17 cellular contexts compared by ENCODE assay signal in the genomic region with DNA sequence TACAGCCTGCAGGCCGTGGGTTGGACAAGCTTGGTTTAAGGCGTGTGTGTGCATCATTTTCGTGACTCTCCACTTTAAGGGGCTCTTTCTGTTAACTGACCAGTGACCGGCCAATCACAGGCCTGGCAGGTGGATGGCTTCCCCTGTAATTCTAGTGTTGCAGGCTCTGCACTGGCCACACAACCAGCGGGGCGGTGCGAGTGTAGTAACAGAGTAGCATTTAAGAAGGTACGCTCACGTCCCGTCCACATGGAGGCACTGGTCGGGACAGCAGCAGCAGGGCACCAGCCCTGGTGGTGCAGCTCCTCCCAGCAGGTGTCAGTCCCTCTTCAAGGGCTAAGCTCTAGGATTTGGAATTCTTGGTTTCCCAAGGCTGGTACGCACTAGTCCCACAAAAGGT. TPM values are rescaled to one million over a fixed set of nuclear protein-coding genes. Genes with fewer than 3 reads are reported as not detected.
DNase-seq lines count a peak whose midpoint lies in the region; ATAC-seq, FAIRE-seq and TF ChIP-seq lines count a peak whose summit lies in the region.
"Had no signal": no experiment of that assay in that cellular context is flagged by ENCODE, and none has a peak within 500 bp of the region (broad histone marks: within the 10 kb centered on the region; RNA-seq: fewer than 3 reads in every experiment).

No MANE protein-coding gene starts in this region.

- no peak for FAIRE-seq in GM12891 (lab: Jason Lieb, UNC)

- H3K36me3 ChIP-seq in WERI-Rb-1 (peaks cover 18% of the 10 kb centered on the region), vagina (peaks cover 0 to 28% of the 10 kb centered on the region in 2 donors)

- H3K4me3 ChIP-seq in WERI-Rb-1 (ENCODE audit: low read depth, low read length) (no peak overlapping the region), vagina (no peak overlapping the region)
- H3K4me3 ChIP-seq: HAP-1, SJSA1 had no signal

- H3K27ac ChIP-seq in WERI-Rb-1 (no peak overlapping the region), vagina (no peak overlapping the region)
- H3K27ac ChIP-seq: SJSA1 had no signal

- TF ChIP-seq POLR2A in vagina (IDR thresholded peaks at IDR 0.05), result no peak
- no peak for TF ChIP-seq POLR2A in GM12891 (IDR thresholded peaks at IDR 0.05; ENCODE audit: low read depth, low read length)

- DNase-seq in ELF-1 (ENCODE audit: low read depth, low spot score), result peak; percentile 83
- no peak for DNase-seq in WERI-Rb-1
- peak; percentile 78 for DNase-seq in ecto neural progenitor cell (ENCODE audit: low spot score)
- peak; percentile 82 for DNase-seq in islet precursor cell
- no peak for DNase-seq in hippocampal formation (lab: John Stamatoyannopoulos, UW)
- no peak for DNase-seq in vagina (ENCODE audit: extremely low spot score in 2 of 2)
- no peak for DNase-seq in GM12891 (ENCODE audit: insufficient read length, low spot score)
- DNase-seq: DMS 273 treated with DMSO at 0.1 percent for 48 hours, MV-4-11, NCI-H1417, NCI-H187 treated with DMSO at 0.1 percent for 48 hours, NCI-H446, NCI-H69 had no signal

- peak; percentile 31; the same call in 1 of the 2 replicates for TF ChIP-seq CTCF in WERI-Rb-1 (IDR thresholded peaks at IDR 0.05; ENCODE audit: low read depth, low read length)
- TF ChIP-seq CTCF in vagina (IDR thresholded peaks at IDR 0.05), result no peak

- intact Hi-C loops in vagina (cut with DNase I), result no loop called here

- H3K4me1 ChIP-seq in vagina, result no peaks in the 10 kb centered on the region
- H3K4me1 ChIP-seq: HAP-1, SJSA1 had no signal

- no peaks in the 10 kb centered on the region for H3K27me3 ChIP-seq in WERI-Rb-1 (ENCODE audit: insufficient read depth, low read depth, severe bottlenecking)
- no peaks in the 10 kb centered on the region for H3K27me3 ChIP-seq in vagina
- H3K27me3 ChIP-seq: SJSA1 had no signal

- H3K9me3 ChIP-seq in WERI-Rb-1 (ENCODE audit: severe bottlenecking), result no peaks in the 10 kb centered on the region
- no peaks in the 10 kb centered on the region for H3K9me3 ChIP-seq in vagina
- H3K9me3 ChIP-seq: HAP-1, SJSA1 had no signal

- ATAC-seq in GM21381 (IDR thresholded peaks at IDR 0.05; ENCODE audit: unreplicated experiment), result no peak

TF ChIP-seq in GM12891, 5 proteins besides CTCF, POLR2A, EP300 and RAD21:
- no peak for TF ChIP-seq POLR2AphosphoS5 (IDR thresholded peaks at IDR 0.05; ENCODE audit: low read depth, low read length)
- no peak for TF ChIP-seq SPI1 (IDR thresholded peaks at IDR 0.05; ENCODE audit: low read depth, low read length)
- TF ChIP-seq PAX5 (IDR thresholded peaks at IDR 0.05; ENCODE audit: insufficient read depth, low read length, severe bottlenecking), result no peak
- no peak for TF ChIP-seq POU2F2 (IDR thresholded peaks at IDR 0.05; ENCODE audit: low read depth, low read length)
- no peak for TF ChIP-seq TAF1 (IDR thresholded peaks at IDR 0.05; ENCODE audit: low read depth, low read length)

RNA-seq across cellular contexts. Expression of gene ANO7, which starts 8.0 kb away (rescaled TPM):
- 0.98 TPM for total RNA-seq in vagina
- polyA plus RNA-seq in GM12891 (2012; ENCODE audit: low read depth, missing spikeins), result 1.4 TPM
- polyA plus RNA-seq: CD14-positive monocyte had no signal

RNA-seq across cellular contexts. Expression of gene PPP1R7, which starts 30.2 kb away (rescaled TPM):
- total RNA-seq in vagina, result 51.1 TPM
- polyA plus RNA-seq in GM12891 (2012; ENCODE audit: low read depth, missing spikeins), result 119 TPM

RNA-seq across cellular contexts. Expression of gene PASK, which starts 31.2 kb away (rescaled TPM):
- 6.4 TPM for total RNA-seq in vagina
- polyA plus RNA-seq in GM12891 (2012; ENCODE audit: low read depth, missing spikeins), result 31.3 TPM

Comparison
In these comparisons a context has a peak if more than half of its experiments do, and no peak if none do; other contexts are left out.
1. DNase-seq: peak in ELF-1 (single experiment), ecto neural progenitor cell (single experiment) and islet precursor cell (single experiment); none in WERI-Rb-1 (single experiment), hippocampal formation (0 of 2), vagina (0 of 2) and GM12891 (single experiment).